In genomic region chr5:179839328-179840256, GRCh38 we compare ENCODE assay signal across 13 cellular contexts. TPM values are rescaled to one million over a fixed set of nuclear protein-coding genes. Genes with fewer than 3 reads are reported as not detected.
DNase-seq lines count a peak whose midpoint lies in the region; ATAC-seq, FAIRE-seq and TF ChIP-seq lines count a peak whose summit lies in the region.
"Had no signal": no experiment of that assay in that cellular context is flagged by ENCODE, and none has a peak within 500 bp of the region (broad histone marks: within the 10 kb centered on the region; RNA-seq: fewer than 3 reads in every experiment).

No MANE protein-coding gene starts in this region.

- CTCF ChIA-PET in H1 (lab: Charles Lee; ENCODE audit: partially characterized antibody), result interaction anchor here (0.7 to 0.9 kb wide), 4 partner anchors 17 to 30 kb away, joined by 3 to 4 read pairs (median 4); no protein-coding TSS in a partner anchor

- DNase-seq in natural killer cell (no peak), H1 (ENCODE audit: low read depth in 1 of 2, low spot score in 2 of 2) (no peak), left lung (peak; percentile 33 to 72), upper lobe of right lung (no peak), NCI-H1417 (lab: John Stamatoyannopoulos, UW) (no peak), Ammon's horn (ENCODE audit: low spot score) (no peak)
- DNase-seq in natural killer cell treated with Interleukin-12 subunit alpha and Interleukin-12 subunit beta and Interleukin-15 and Interleukin-18, amount 100 ng/mL, for 72 hours (ENCODE audit: low spot score), result no peak
- DNase-seq: mesendoderm; NCI-H526; stimulated activated CD4-positive, alpha-beta T cell treated with anti-CD3 and anti-CD28 coated beads, Interleukin-4, amount 100 ng/mL, for 4 hours; stimulated activated naive CD4-positive, alpha-beta T cell treated with Interleukin-2 at 50 U/mL for 16 hours had no signal

- FAIRE-seq in H1 (lab: Jason Lieb, UNC), result no peak

- no peak overlapping the region for H3K14ac ChIP-seq in H1 (ENCODE audit: insufficient read length)

- TF ChIP-seq RAD21 in H1 (IDR thresholded peaks at IDR 0.05 in 1 of 2, conservative IDR thresholded peaks at IDR 0.05 in 1 of 2; ENCODE audit: low read depth in 2 of 2, low read length in 2 of 2), result no peak

- no peaks in the 10 kb centered on the region for H3K79me1 ChIP-seq in H1 (ENCODE audit: low read depth, low read length)

- H3K4ac ChIP-seq in H1 (replicated peaks; ENCODE audit: insufficient read length, low read depth, low read length), result no peak overlapping the region

- no peak for TF ChIP-seq EP300 in H1 (IDR thresholded peaks at IDR 0.05; ENCODE audit: borderline replicate concordance in 1 of 2, low read depth in 2 of 2, low read length in 2 of 2)

- no peak overlapping the region for H3K18ac ChIP-seq in H1 (ENCODE audit: extremely low read depth, low read length)

- peaks cover 18 to 21% of the 10 kb centered on the region in 2 donors for H3K4me1 Mint-ChIP-seq in natural killer cell
- peaks cover 15% of the 10 kb centered on the region in 2 donors for H3K4me1 Mint-ChIP-seq in natural killer cell treated with Interleukin-12 subunit alpha and Interleukin-12 subunit beta and Interleukin-15 and Interleukin-18, amount 100 ng/mL, for 72 hours (ENCODE audit: low read depth in 2 of 2)

- H2AFZ ChIP-seq in H1 (ENCODE audit: low read length), result no peak overlapping the region

- TF ChIP-seq CTCF in natural killer cell (IDR thresholded peaks at IDR 0.05) (no peak), H1 (IDR thresholded peaks at IDR 0.05; ENCODE audit: control extremely low read depth in 1 of 3, insufficient read depth in 1 of 3, low read depth in 1 of 3, low read length in 3 of 3) (no peak), left lung (IDR thresholded peaks at IDR 0.05) (no peak), upper lobe of right lung (IDR thresholded peaks at IDR 0.05) (no peak)

- POLR2A ChIA-PET in H1 (lab: Charles Lee; ENCODE audit: partially characterized antibody), result interaction anchor here (0.6 to 3.8 kb wide), 6 partner anchors 10 to 116 kb away, joined by 3 to 31 read pairs (median 4); no protein-coding TSS in a partner anchor

- H3K36me3 ChIP-seq in H1 (ENCODE audit: control insufficient read depth in 2 of 4, insufficient read depth in 4 of 4, low read length in 3 of 4) (peaks cover 15 to 54% (median 37%) of the 10 kb centered on the region in 4 experiments), left lung (peaks cover 0 to 69% of the 10 kb centered on the region in 2 donors), upper lobe of right lung (peaks cover 54% of the 10 kb centered on the region)

- 92% methylated on average over 16 of the region's 16 CpGs; no CpG with 5 or more reads in 1 of the 2 experiments for WGBS in H1 (ENCODE audit: extremely low coverage in 1 of 2, insufficient coverage in 1 of 2, insufficient read length in 1 of 2, insufficient replicate concordance in 2 of 2, low coverage in 1 of 2, low lambda C conversion rate in 2 of 2, missing lambda C conversion rate in 1 of 2), 2 experiments

- no peak for TF ChIP-seq POLR2A in H1 (IDR thresholded peaks at IDR 0.05; ENCODE audit: control extremely low read depth in 1 of 2, low read depth in 2 of 2, low read length in 2 of 2)

- peak overlapping the region in 1 of 2 donors; percentile 91 for H3K27ac Mint-ChIP-seq in natural killer cell
- H3K27ac Mint-ChIP-seq in natural killer cell treated with Interleukin-12 subunit alpha and Interleukin-12 subunit beta and Interleukin-15 and Interleukin-18, amount 100 ng/mL, for 72 hours, result no peak overlapping the region

- H3K27me3 Mint-ChIP-seq in natural killer cell (ENCODE audit: low read depth in 2 of 2), result no peaks in the 10 kb centered on the region
- no peaks in the 10 kb centered on the region for H3K27me3 Mint-ChIP-seq in natural killer cell treated with Interleukin-12 subunit alpha and Interleukin-12 subunit beta and Interleukin-15 and Interleukin-18, amount 100 ng/mL, for 72 hours

- H3K4me3 Mint-ChIP-seq in natural killer cell, result peak overlapping the region; percentile 31
- H3K4me3 Mint-ChIP-seq in natural killer cell treated with Interleukin-12 subunit alpha and Interleukin-12 subunit beta and Interleukin-15 and Interleukin-18, amount 100 ng/mL, for 72 hours, result no peak overlapping the region

- H3K27me3 ChIP-seq in H1 (replicated peaks in 1 of 4; ENCODE audit: control insufficient read depth in 3 of 4, extremely low read depth in 1 of 4, insufficient read depth in 3 of 4, low read length in 3 of 4) (no peaks in the 10 kb centered on the region), left lung (no peaks in the 10 kb centered on the region), upper lobe of right lung (no peaks in the 10 kb centered on the region)

- ATAC-seq in natural killer cell (peak in 1 of 3 donors; percentile 4), left lung (peak; percentile 42), upper lobe of right lung (peak; percentile 43), GM21390 (IDR thresholded peaks at IDR 0.05; ENCODE audit: unreplicated experiment) (no peak)
- ATAC-seq in natural killer cell treated with Interleukin-12 subunit alpha and Interleukin-12 subunit beta and Interleukin-15 and Interleukin-18, amount 100 ng/mL, for 72 hours, result no peak

- H3K9ac ChIP-seq in H1 (replicated peaks in 1 of 4; ENCODE audit: extremely low read depth in 1 of 4, low read depth in 3 of 4, low read length in 3 of 4), result no peak overlapping the region

- H4K8ac ChIP-seq in H1 (ENCODE audit: extremely low read depth, insufficient read depth, low read length), result no peak overlapping the region; the same call in 1 of the 2 replicates

- no peak overlapping the region for H2BK120ac ChIP-seq in H1 (replicated peaks; ENCODE audit: low read depth, low read length)

- H2BK12ac ChIP-seq in H1 (ENCODE audit: low read depth, low read length), result no peak overlapping the region

- no peaks in the 10 kb centered on the region for H3K4me1 ChIP-seq in H1 (replicated peaks in 1 of 4; ENCODE audit: control insufficient read depth in 3 of 4, insufficient read depth in 4 of 4, low read length in 3 of 4)
- H3K4me1 ChIP-seq in left lung, result peaks cover 0 to 14% of the 10 kb centered on the region in 2 donors
- H3K4me1 ChIP-seq in upper lobe of right lung, result peaks cover 4% of the 10 kb centered on the region

- H3K36me3 Mint-ChIP-seq in natural killer cell, result peaks cover 10% of the 10 kb centered on the region
- peaks cover 14% of the 10 kb centered on the region for H3K36me3 Mint-ChIP-seq in natural killer cell treated with Interleukin-12 subunit alpha and Interleukin-12 subunit beta and Interleukin-15 and Interleukin-18, amount 100 ng/mL, for 72 hours

- no peaks in the 10 kb centered on the region for H3K23me2 ChIP-seq in H1 (ENCODE audit: low read depth, low read length)

- no peak overlapping the region for H2BK15ac ChIP-seq in H1 (ENCODE audit: low read length)

- no peak overlapping the region for H4K5ac ChIP-seq in H1 (ENCODE audit: insufficient read length, low read depth, low read length)

- no peak overlapping the region for H4K91ac ChIP-seq in H1 (replicated peaks; ENCODE audit: insufficient read length, low read length)

- H2AK5ac ChIP-seq in H1 (ENCODE audit: low read depth, low read length), result no peak overlapping the region

- no peak overlapping the region for H3K56ac ChIP-seq in H1 (replicated peaks; ENCODE audit: insufficient read length, low read depth, low read length)

- H3K79me2 ChIP-seq in H1 (ENCODE audit: control insufficient read depth in 1 of 2, insufficient read depth in 2 of 2, low read length in 2 of 2), result no peaks in the 10 kb centered on the region

- no peak overlapping the region for H2BK20ac ChIP-seq in H1 (ENCODE audit: low read length)

- peaks cover 5 to 8% of the 10 kb centered on the region in 2 experiments for H4K20me1 ChIP-seq in H1 (replicated peaks in 1 of 2; ENCODE audit: control insufficient read depth in 1 of 2, insufficient read depth in 2 of 2, low read length in 2 of 2)

- no peak overlapping the region for H3K27ac ChIP-seq in H1 (ENCODE audit: low read depth, low read length)
- H3K27ac ChIP-seq in left lung, result peak overlapping the region in 1 of 2 donors; percentile 18
- H3K27ac ChIP-seq in upper lobe of right lung, result no peak overlapping the region

- intact Hi-C loops in natural killer cell (cut with micrococcal nuclease), result no loop called here
- intact Hi-C loops in left lung (cut with DNase I), result no loop called here
- intact Hi-C loops in upper lobe of right lung (cut with DNase I), result no loop called here

- H3K4me3 ChIP-seq in H1 (ENCODE audit: extremely low read depth in 1 of 4, insufficient read depth in 2 of 4, low read depth in 3 of 4, low read length in 4 of 4), result no peak overlapping the region
- no peak overlapping the region for H3K4me3 ChIP-seq in left lung
- no peak overlapping the region for H3K4me3 ChIP-seq in upper lobe of right lung

- no peak overlapping the region for H3K23ac ChIP-seq in H1 (ENCODE audit: insufficient read length)

- no peak overlapping the region for H3K4me2 ChIP-seq in H1 (ENCODE audit: insufficient read depth in 1 of 2, low read depth in 2 of 2, low read length in 2 of 2)

- no peaks in the 10 kb centered on the region for H3K9me3 Mint-ChIP-seq in natural killer cell
- no peaks in the 10 kb centered on the region for H3K9me3 Mint-ChIP-seq in natural killer cell treated with Interleukin-12 subunit alpha and Interleukin-12 subunit beta and Interleukin-15 and Interleukin-18, amount 100 ng/mL, for 72 hours

- H3K9me3 ChIP-seq in H1 (ENCODE audit: insufficient read depth in 2 of 2, low read depth in 1 of 2, low read length in 1 of 2) (peaks cover 0 to 4% of the 10 kb centered on the region in 2 experiments; a peak in 1 of 4 replicates), left lung (peaks cover 0 to 1% of the 10 kb centered on the region in 2 donors), upper lobe of right lung (no peaks in the 10 kb centered on the region)

- no peak overlapping the region for H2BK5ac ChIP-seq in H1 (ENCODE audit: low read depth, low read length)

RNA-seq across cellular contexts. Expression of gene SQSTM1, which starts 18.9 kb away (rescaled TPM):
- total RNA-seq in natural killer cell (100 to 1,000 TPM; 474 to 707 (median 657) TPM), left lung (100 to 1,000 TPM; 505 to 637 TPM), upper lobe of right lung (501 TPM)
- total RNA-seq in natural killer cell treated with Interleukin-12 subunit alpha and Interleukin-12 subunit beta and Interleukin-15 and Interleukin-18, amount 100 ng/mL, for 72 hours, result 100 to 1,000 TPM; 218 to 332 TPM
- total RNA-seq in H1 (2021; fragmentation: NEBNext Ultra II Directional; extraction: Animal tissue kit (Norgen Biotek cat#: 25700)), result 98.6 and 110 TPM in 2 replicates
- polyA plus RNA-seq in H1 (2011; rRNA removed), result 70.6 and 78.6 TPM in 2 replicates
- 63.7 TPM for polyA plus RNA-seq in H1 (2011; cell fraction: cytosol; rRNA removed)
- polyA plus RNA-seq in H1 (2011; cell fraction: nucleus; rRNA removed), result 97.6 TPM
- 73.2 to 115 TPM (median 98.8 TPM) in 4 replicates for polyA plus RNA-seq in H1 (2012, experiment 1 of 2)
- polyA plus RNA-seq in H1 (2012, experiment 2 of 2), result 98.7 TPM
- 54.2 TPM for polyA plus RNA-seq in H1 (2013, experiment 1 of 2)
- 53.0 TPM for polyA plus RNA-seq in H1 (2013, experiment 2 of 2)
- polyA minus RNA-seq in H1 (2011; rRNA and poly(A)+ RNA removed), result 39.1 and 39.8 TPM in 2 replicates
- 125 TPM for polyA minus RNA-seq in H1 (2011; cell fraction: cytosol; rRNA and poly(A)+ RNA removed)
- 167 TPM for polyA minus RNA-seq in H1 (2011; cell fraction: nucleus; rRNA and poly(A)+ RNA removed)

RNA-seq across cellular contexts. Expression of gene MRNIP, which starts 19.0 kb away (rescaled TPM):
- total RNA-seq in natural killer cell, result 10 to 100 TPM; 19.7 to 40.2 (median 25.4) TPM
- 10 to 100 TPM; 15.9 to 25.2 TPM for total RNA-seq in natural killer cell treated with Interleukin-12 subunit alpha and Interleukin-12 subunit beta and Interleukin-15 and Interleukin-18, amount 100 ng/mL, for 72 hours
- total RNA-seq in H1 (2021; fragmentation: NEBNext Ultra II Directional; extraction: Animal tissue kit (Norgen Biotek cat#: 25700)), result 22.2 and 29.6 TPM in 2 replicates
- 29.6 and 42.5 TPM in 2 replicates for polyA plus RNA-seq in H1 (2011; rRNA removed)
- polyA plus RNA-seq in H1 (2011; cell fraction: cytosol; rRNA removed), result 41.4 TPM
- polyA plus RNA-seq in H1 (2011; cell fraction: nucleus; rRNA removed), result 213 TPM
- polyA plus RNA-seq in H1 (2012, experiment 1 of 2), result 28.3 to 30.2 TPM (median 29.2 TPM) in 4 replicates
- 10.6 TPM for polyA plus RNA-seq in H1 (2012, experiment 2 of 2)
- 27.2 TPM for polyA plus RNA-seq in H1 (2013, experiment 1 of 2)
- polyA plus RNA-seq in H1 (2013, experiment 2 of 2), result 24.3 TPM
- polyA minus RNA-seq in H1 (2011; rRNA and poly(A)+ RNA removed), result 21.4 and 22.4 TPM in 2 replicates
- polyA minus RNA-seq in H1 (2011; cell fraction: cytosol; rRNA and poly(A)+ RNA removed), result 10.3 TPM
- polyA minus RNA-seq in H1 (2011; cell fraction: nucleus; rRNA and poly(A)+ RNA removed), result 30.9 TPM
- 10 to 100 TPM; 16.9 to 18.2 TPM for total RNA-seq in left lung
- total RNA-seq in upper lobe of right lung, result 25.4 TPM

RNA-seq across cellular contexts. Expression of gene MGAT4B, which starts 32.9 kb away (rescaled TPM):
- total RNA-seq in natural killer cell, result 100 to 1,000 TPM; 143 to 159 (median 144) TPM
- 100 to 1,000 TPM in 1 of 2 donors, 10 to 100 TPM in 1; 73.2 to 105 TPM for total RNA-seq in natural killer cell treated with Interleukin-12 subunit alpha and Interleukin-12 subunit beta and Interleukin-15 and Interleukin-18, amount 100 ng/mL, for 72 hours
- total RNA-seq in H1 (2021; fragmentation: NEBNext Ultra II Directional; extraction: Animal tissue kit (Norgen Biotek cat#: 25700)), result 112 and 116 TPM in 2 replicates
- 128 and 182 TPM in 2 replicates for polyA plus RNA-seq in H1 (2011; rRNA removed)
- polyA plus RNA-seq in H1 (2011; cell fraction: cytosol; rRNA removed), result 107 TPM
- polyA plus RNA-seq in H1 (2011; cell fraction: nucleus; rRNA removed), result 485 TPM
- 120 to 133 TPM (median 129 TPM) in 4 replicates for polyA plus RNA-seq in H1 (2012, experiment 1 of 2)
- polyA plus RNA-seq in H1 (2012, experiment 2 of 2), result 128 TPM
- polyA plus RNA-seq in H1 (2013, experiment 1 of 2), result 81.5 TPM
- 77.1 TPM for polyA plus RNA-seq in H1 (2013, experiment 2 of 2)
- polyA minus RNA-seq in H1 (2011; rRNA and poly(A)+ RNA removed), result 93.9 and 120 TPM in 2 replicates
- polyA minus RNA-seq in H1 (2011; cell fraction: cytosol; rRNA and poly(A)+ RNA removed), result 99.0 TPM
- polyA minus RNA-seq in H1 (2011; cell fraction: nucleus; rRNA and poly(A)+ RNA removed), result 145 TPM
- total RNA-seq in left lung, result 100 to 1,000 TPM; 142 to 191 TPM
- 118 TPM for total RNA-seq in upper lobe of right lung

RNA-seq across cellular contexts. Expression of gene LTC4S, which starts 45.8 kb away (rescaled TPM):
- total RNA-seq in natural killer cell (1 to 10 TPM; 3.0 to 5.4 (median 3.5) TPM), left lung (10 to 100 TPM; 16.4 to 19.6 TPM), upper lobe of right lung (22.6 TPM)
- 1 to 10 TPM; 2.9 to 4.0 TPM for total RNA-seq in natural killer cell treated with Interleukin-12 subunit alpha and Interleukin-12 subunit beta and Interleukin-15 and Interleukin-18, amount 100 ng/mL, for 72 hours
- 1.1 and 2.2 TPM in 2 replicates for total RNA-seq in H1 (2021; fragmentation: NEBNext Ultra II Directional; extraction: Animal tissue kit (Norgen Biotek cat#: 25700))
- 3.7 and 3.8 TPM in 2 replicates for polyA plus RNA-seq in H1 (2011; rRNA removed)
- 0.93 TPM for polyA plus RNA-seq in H1 (2011; cell fraction: cytosol; rRNA removed)
- polyA plus RNA-seq in H1 (2011; cell fraction: nucleus; rRNA removed), result 5.8 TPM
- polyA plus RNA-seq in H1 (2012, experiment 1 of 2), result 0.95 to 2.8 TPM (median 1.9 TPM) in 4 replicates
- polyA plus RNA-seq in H1 (2012, experiment 2 of 2), result 0.91 TPM
- 2.6 TPM for polyA plus RNA-seq in H1 (2013, experiment 1 of 2)
- polyA plus RNA-seq in H1 (2013, experiment 2 of 2), result 2.4 TPM
- polyA minus RNA-seq in H1 (2011; rRNA and poly(A)+ RNA removed), result not detected in 2 replicates
- polyA minus RNA-seq in H1 (2011; cell fraction: cytosol; rRNA and poly(A)+ RNA removed), result not detected
- 2.3 TPM for polyA minus RNA-seq in H1 (2011; cell fraction: nucleus; rRNA and poly(A)+ RNA removed)
- total RNA-seq: HT1080 had no signal

Comparison
In these comparisons a context has a peak if more than half of its experiments do, and no peak if none do; other contexts are left out.
1. ATAC-seq: peak in left lung (single experiment) and upper lobe of right lung (single experiment); none in natural killer cell treated with Interleukin-12 subunit alpha and Interleukin-12 subunit beta and Interleukin-15 and Interleukin-18, amount 100 ng/mL, for 72 hours (0 of 2) and GM21390 (single experiment).
2. DNase-seq: peak in left lung (2 of 2); none in natural killer cell (single experiment), natural killer cell treated with Interleukin-12 subunit alpha and Interleukin-12 subunit beta and Interleukin-15 and Interleukin-18, amount 100 ng/mL, for 72 hours (single experiment), H1 (0 of 2), upper lobe of right lung (single experiment), NCI-H1417 (0 of 3) and Ammon's horn (single experiment).